9 cellular contexts compared by ENCODE assay signal in the genomic region with DNA sequence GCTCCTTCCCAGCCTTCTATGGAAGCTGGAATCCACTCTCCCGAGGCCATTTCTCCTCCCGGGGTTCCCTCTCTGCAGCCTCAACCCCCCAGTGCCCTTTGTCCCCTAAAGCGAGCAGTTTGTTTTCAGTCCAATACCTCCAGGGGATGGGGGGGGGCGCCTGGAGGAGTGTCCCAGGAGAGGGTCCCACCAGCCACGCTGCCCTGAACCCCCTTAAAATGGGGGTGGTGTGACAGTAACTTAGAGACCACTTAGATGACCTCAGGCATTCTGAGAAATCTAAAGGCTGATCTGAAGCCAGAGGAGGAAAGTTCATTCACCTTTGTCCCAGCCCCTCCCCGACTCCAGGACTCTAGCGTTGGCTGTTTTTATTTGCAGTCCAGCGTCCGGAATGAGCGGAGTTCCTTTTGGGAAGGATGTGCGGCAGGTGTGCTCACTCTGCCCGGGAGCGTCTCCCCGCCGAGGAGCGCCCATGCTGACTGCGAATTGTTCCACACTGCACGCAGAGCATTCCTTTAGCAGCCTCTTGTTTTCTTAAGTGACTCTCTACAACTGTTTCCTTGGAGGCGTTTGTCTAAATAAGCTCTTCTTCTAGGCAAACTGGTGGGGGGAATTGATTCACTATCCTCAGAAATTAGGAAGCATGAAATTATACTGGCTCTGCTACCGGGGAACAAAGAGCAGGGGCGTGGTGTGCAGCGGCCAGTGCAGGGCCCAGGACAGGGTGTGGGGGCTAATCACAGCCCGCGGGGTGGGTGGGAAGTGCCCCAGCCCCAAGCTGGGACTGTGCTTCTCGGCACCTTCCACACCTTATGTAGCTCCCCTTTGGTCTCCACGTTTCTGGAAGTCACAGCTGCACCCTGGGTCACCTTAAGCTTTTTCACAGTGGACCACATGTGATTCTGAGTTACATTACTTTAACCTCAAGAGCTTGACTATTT. TPM values are rescaled to one million over a fixed set of nuclear protein-coding genes. Genes with fewer than 3 reads are reported as not detected.
DNase-seq lines count a peak whose midpoint lies in the region; ATAC-seq and TF ChIP-seq lines count a peak whose summit lies in the region.
"Had no signal": no experiment of that assay in that cellular context is flagged by ENCODE, and none has a peak within 500 bp of the region (broad histone marks: within the 10 kb centered on the region; RNA-seq: fewer than 3 reads in every experiment).

No MANE protein-coding gene starts in this region.

- H2BK5ac ChIP-seq in trophoblast cell (ENCODE audit: low read depth, low read length, poor library complexity), result no peak overlapping the region

- H4K91ac ChIP-seq in trophoblast cell (ENCODE audit: low read depth, low read length), result no peak overlapping the region

- no peak for ATAC-seq in foreskin keratinocyte
- ATAC-seq: activated T-helper 17 cell treated with anti-CD3 and anti-CD28 coated beads, Interleukin-2, amount 50 U/mL, for 72 hours had no signal

- DNase-seq in foreskin keratinocyte, result peak in 1 of 2 donors; percentile 51
- peak; percentile 35 to 55 for DNase-seq in trophoblast cell
- no peak for DNase-seq in NCI-H510A (lab: John Stamatoyannopoulos, UW)
- no peak for DNase-seq in HUDEP-2 (lab: John Stamatoyannopoulos, UW; ENCODE audit: unreplicated experiment in 76 of 76)
- no peak for DNase-seq in SK-N-DZ (ENCODE audit: low spot score)
- no peak for DNase-seq in SHP77 treated with DMSO at 0.1 percent for 48 hours (lab: John Stamatoyannopoulos, UW)

- H3F3A ChIP-seq in SU-DHL-6 (ENCODE audit: insufficient read depth), result peaks cover 85% of the 10 kb centered on the region

- TF ChIP-seq CTCF in SU-DHL-6 (IDR thresholded peaks at IDR 0.05; ENCODE audit: insufficient read depth, low read length, poor library complexity, severe bottlenecking) (no peak), foreskin keratinocyte (conservative IDR thresholded peaks at IDR 0.05) (no peak)

- H3K4me1 ChIP-seq in BLaER1 treated with 17β-estradiol and CSF1 and Interleukin-3, amounts not matched to agents 10 nM and 100 nM, result peaks cover 41 to 79% (median 77%) of the 10 kb centered on the region in 10 experiments
- H3K4me1 ChIP-seq in foreskin keratinocyte, result peaks cover 52% of the 10 kb centered on the region
- peaks cover 13 to 14% of the 10 kb centered on the region in 2 experiments for H3K4me1 ChIP-seq in trophoblast cell (ENCODE audit: control insufficient read depth in 1 of 2, insufficient read depth in 2 of 2, low read length in 2 of 2)

- H4K8ac ChIP-seq in trophoblast cell (ENCODE audit: low read depth, low read length), result no peak overlapping the region

- no peak overlapping the region for H3K18ac ChIP-seq in trophoblast cell (ENCODE audit: low read length)

- H3K79me2 ChIP-seq in SU-DHL-6 (ENCODE audit: insufficient read depth, low read length) (peaks cover 5% of the 10 kb centered on the region; the same call in 1 of the 2 replicates), trophoblast cell (ENCODE audit: control insufficient read depth, insufficient read depth, low read length, poor library complexity) (no peaks in the 10 kb centered on the region)

- no peak overlapping the region for H3K4me3 ChIP-seq in BLaER1 treated with 17β-estradiol and CSF1 and Interleukin-3, amounts not matched to agents 10 nM and 100 nM
- H3K4me3 ChIP-seq in SU-DHL-6 (ENCODE audit: insufficient read depth, low read length, poor library complexity, severe bottlenecking) (no peak overlapping the region), trophoblast cell (ENCODE audit: low read depth, low read length) (no peak overlapping the region)

- H2BK12ac ChIP-seq in trophoblast cell (ENCODE audit: low read length), result no peak overlapping the region

- H2AFZ ChIP-seq in SU-DHL-6 (ENCODE audit: low read depth, low read length, severe bottlenecking) (no peak overlapping the region), trophoblast cell (ENCODE audit: insufficient read depth, low read length, poor library complexity) (no peak overlapping the region)

- H3K36me3 ChIP-seq in BLaER1 treated with 17β-estradiol and CSF1 and Interleukin-3, amounts not matched to agents 10 nM and 100 nM, result no peaks in the 10 kb centered on the region
- H3K36me3 ChIP-seq in SU-DHL-6 (ENCODE audit: low read length) (no peaks in the 10 kb centered on the region; the same call in 1 of the 2 replicates), trophoblast cell (ENCODE audit: control insufficient read depth in 1 of 2, insufficient read depth in 2 of 2, low read length in 2 of 2) (no peaks in the 10 kb centered on the region)

- H4K12ac ChIP-seq in trophoblast cell (ENCODE audit: low read depth, low read length), result no peak overlapping the region

- no peak overlapping the region for H3K23ac ChIP-seq in trophoblast cell (ENCODE audit: low read length)

- no peaks in the 10 kb centered on the region for H3K27me3 ChIP-seq in BLaER1 treated with 17β-estradiol and CSF1 and Interleukin-3, amounts not matched to agents 10 nM and 100 nM
- no peaks in the 10 kb centered on the region for H3K27me3 ChIP-seq in SU-DHL-6 (ENCODE audit: low read length)
- no peaks in the 10 kb centered on the region for H3K27me3 ChIP-seq in foreskin keratinocyte
- no peaks in the 10 kb centered on the region for H3K27me3 ChIP-seq in trophoblast cell (ENCODE audit: insufficient read depth, low read length)

- no peaks in the 10 kb centered on the region for H3K79me1 ChIP-seq in trophoblast cell (ENCODE audit: low read length)

- H3K9ac ChIP-seq in BLaER1 treated with 17β-estradiol and CSF1 and Interleukin-3, amounts not matched to agents 10 nM and 100 nM, result no peak overlapping the region; a peak in 1 of 22 replicates
- H3K9ac ChIP-seq in SU-DHL-6 (ENCODE audit: low read length), result 0 out of 2 replicates have a peak overlapping the region, but pooled peaks have one; percentile 62
- H3K9ac ChIP-seq in trophoblast cell (ENCODE audit: low read length), result no peak overlapping the region

- no peak overlapping the region for H3K4ac ChIP-seq in trophoblast cell (ENCODE audit: low read depth, low read length)

- peak overlapping the region; percentile 11 to 91 (median 57); a peak in 16 of 22 replicates for H3K4me2 ChIP-seq in BLaER1 treated with 17β-estradiol and CSF1 and Interleukin-3, amounts not matched to agents 10 nM and 100 nM
- H3K4me2 ChIP-seq in SU-DHL-6 (ENCODE audit: low read depth, low read length, poor library complexity, severe bottlenecking), result no peak overlapping the region
- H3K4me2 ChIP-seq in trophoblast cell (ENCODE audit: low read length), result no peak overlapping the region

- no peaks in the 10 kb centered on the region for H3K9me2 ChIP-seq in SU-DHL-6 (replicated peaks; ENCODE audit: insufficient read depth, low read length)

- no peak overlapping the region for H2AK5ac ChIP-seq in trophoblast cell (ENCODE audit: low read length)

- no peak overlapping the region for H3K14ac ChIP-seq in trophoblast cell (ENCODE audit: low read length)

- peaks cover 0 to 3% (median 2%) of the 10 kb centered on the region in 11 experiments; a peak in 14 of 22 replicates for H3K9me3 ChIP-seq in BLaER1 treated with 17β-estradiol and CSF1 and Interleukin-3, amounts not matched to agents 10 nM and 100 nM (replicated peaks in 1 of 11)
- H3K9me3 ChIP-seq in SU-DHL-6 (ENCODE audit: insufficient read depth, low read length), result 0 out of 2 replicates have a peak, but pooled peaks cover under 1% of the 10 kb centered on the region
- peaks cover 3% of the 10 kb centered on the region for H3K9me3 ChIP-seq in trophoblast cell (ENCODE audit: insufficient read depth, low read depth, low read length)

- WGBS in trophoblast cell (ENCODE audit: extremely low coverage, insufficient coverage, insufficient read length), result no CpG with 5 or more reads among the region's 26 CpGs

- H4K20me1 ChIP-seq in BLaER1 treated with 17β-estradiol and CSF1 and Interleukin-3, amounts not matched to agents 10 nM and 100 nM, result no peaks in the 10 kb centered on the region
- H4K20me1 ChIP-seq in SU-DHL-6 (ENCODE audit: low read depth, low read length), result no peaks in the 10 kb centered on the region

- H2BK120ac ChIP-seq in trophoblast cell (ENCODE audit: insufficient read depth, low read length, poor library complexity), result no peak overlapping the region

- H3K27ac ChIP-seq in BLaER1 treated with 17β-estradiol and CSF1 and Interleukin-3, amounts not matched to agents 10 nM and 100 nM, result no peak overlapping the region
- peak overlapping the region; percentile 97 for H3K27ac ChIP-seq in SU-DHL-6 (ENCODE audit: low read depth, low read length)
- peak overlapping the region; percentile 63 for H3K27ac ChIP-seq in foreskin keratinocyte
- H3K27ac ChIP-seq in trophoblast cell (ENCODE audit: low read depth, low read length), result no peak overlapping the region

RNA-seq across cellular contexts. Expression of a gene that starts 46.3 kb away (rescaled TPM):
- total RNA-seq in foreskin keratinocyte, result 94.3 and 98.9 TPM in 2 replicates
- polyA plus RNA-seq in foreskin keratinocyte, result 70.4 and 86.3 TPM in 2 replicates
- polyA plus RNA-seq in trophoblast cell (2013), result 41.8 and 42.6 TPM in 2 replicates
- 14.6 and 15.3 TPM in 2 replicates for polyA plus RNA-seq in SK-N-DZ (2014; cell fraction: cytosol; rRNA removed)
- polyA plus RNA-seq in SK-N-DZ (2014; cell fraction: nucleus; rRNA removed), result 11.6 and 12.3 TPM in 2 replicates

Comparison
In these comparisons a context has a peak if more than half of its experiments do, and no peak if none do; other contexts are left out.
1. H3K27ac ChIP-seq: peak in SU-DHL-6 (single experiment) and foreskin keratinocyte (single experiment); none in BLaER1 treated with 17β-estradiol and CSF1 and Interleukin-3, amounts not matched to agents 10 nM and 100 nM (0 of 11) and trophoblast cell (single experiment).
2. H3K4me2 ChIP-seq: peak in BLaER1 treated with 17β-estradiol and CSF1 and Interleukin-3, amounts not matched to agents 10 nM and 100 nM (11 of 11); none in SU-DHL-6 (single experiment) and trophoblast cell (single experiment).
3. DNase-seq: peak in trophoblast cell (2 of 2); none in NCI-H510A (single experiment), HUDEP-2 (0 of 76), SK-N-DZ (single experiment) and SHP77 treated with DMSO at 0.1 percent for 48 hours (single experiment).